Comparison of ENCODE assay signal across 1 cellular context in the genomic region with DNA sequence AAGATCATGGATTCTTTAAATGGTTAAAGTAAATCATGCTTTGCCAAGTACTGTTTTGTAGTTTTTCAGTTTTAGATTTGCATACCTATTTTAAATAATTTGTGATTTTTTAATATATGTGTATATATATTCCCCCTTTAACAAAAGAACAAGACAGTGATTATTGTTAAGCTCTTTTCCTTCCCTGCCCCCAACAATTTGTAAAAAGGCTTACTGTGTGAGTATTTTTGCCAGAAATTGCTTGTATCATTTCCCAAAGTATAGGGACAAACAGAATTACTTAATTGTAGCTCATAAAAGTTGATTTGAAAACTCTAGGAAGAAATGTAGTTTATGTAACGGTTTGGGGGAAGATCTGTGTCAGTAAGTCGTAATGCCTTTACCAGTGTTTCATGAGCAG.
TF ChIP-seq lines count a peak whose summit lies in the region.

No MANE protein-coding gene starts in this region.

TF ChIP-seq in A549, 52 proteins besides CTCF, POLR2A, EP300 and RAD21 (continued from another document):
- TF ChIP-seq MAZ (IDR thresholded peaks at IDR 0.05; ENCODE audit: borderline replicate concordance, low read depth, low read length) (no peak), SREBF2 (IDR thresholded peaks at IDR 0.05) (no peak), NFE2L2 (conservative IDR thresholded peaks at IDR 0.05; ENCODE audit: low read length) (no peak), REST (IDR thresholded peaks at IDR 0.05) (no peak)
